ENCODE assay signal across 9 cellular contexts in the genomic region with DNA sequence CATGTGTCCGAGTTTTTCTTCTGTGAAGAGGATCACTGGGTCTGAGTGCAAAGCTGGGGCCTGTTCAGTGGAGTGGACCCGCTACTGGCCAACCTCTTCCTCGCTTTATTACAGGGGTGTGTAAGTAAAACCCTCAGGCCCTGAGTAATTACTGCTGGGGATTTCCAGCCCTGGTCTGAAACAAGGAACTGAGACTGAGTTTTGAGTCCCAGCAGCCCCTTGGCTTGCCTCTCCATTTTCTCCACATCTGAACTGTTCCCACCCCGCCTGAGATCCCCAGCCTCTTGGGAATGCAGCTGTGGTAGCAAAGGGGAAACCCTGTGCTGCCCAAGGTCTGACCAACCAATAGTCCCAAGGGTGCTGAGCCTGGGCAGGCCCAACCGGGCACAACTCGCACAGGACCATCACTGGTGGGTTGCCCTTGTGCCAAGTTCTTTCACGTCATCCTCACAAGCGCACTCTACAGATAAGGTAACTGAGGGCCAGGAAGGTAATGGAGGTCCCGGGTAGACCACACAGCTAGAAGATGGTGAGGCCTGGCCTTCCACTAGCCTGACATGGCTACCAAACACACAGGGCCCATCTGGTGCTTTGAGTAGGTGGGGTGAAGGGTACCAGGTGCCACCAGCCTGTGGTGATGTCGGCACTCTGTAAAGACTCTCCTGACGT. TPM values are rescaled to one million over a fixed set of nuclear protein-coding genes. Genes with fewer than 3 reads are reported as not detected.
DNase-seq lines count a peak whose midpoint lies in the region; ATAC-seq and TF ChIP-seq lines count a peak whose summit lies in the region.
"Had no signal": no experiment of that assay in that cellular context is flagged by ENCODE, and none has a peak within 500 bp of the region (broad histone marks: within the 10 kb centered on the region; RNA-seq: fewer than 3 reads in every experiment).

No MANE protein-coding gene starts in this region.

- peaks cover 5 to 13% of the 10 kb centered on the region in 2 donors for H3K36me3 Mint-ChIP-seq in CD14-positive monocyte
- H3K36me3 Mint-ChIP-seq in activated naive CD8-positive, alpha-beta T cell treated with anti-CD3 and anti-CD28 coated beads, Interleukin-2, amount 50 U/mL, for 24 hours (ENCODE audit: low read depth) = peaks cover 3% of the 10 kb centered on the region

- H3K27ac Mint-ChIP-seq in CD14-positive monocyte = peak overlapping the region; percentile 96 to 98 (median 97)
- H3K27ac Mint-ChIP-seq in activated naive CD8-positive, alpha-beta T cell treated with anti-CD3 and anti-CD28 coated beads, Interleukin-2, amount 50 U/mL, for 24 hours = peak overlapping the region; percentile 85

- H3K36me3 ChIP-seq in neural cell (ENCODE audit: insufficient read depth, low read length) = no peaks in the 10 kb centered on the region

- no peak for TF ChIP-seq CTCF in CD14-positive monocyte (IDR thresholded peaks at IDR 0.05)
- TF ChIP-seq CTCF in neural cell (IDR thresholded peaks at IDR 0.05; ENCODE audit: poor library complexity, severe bottlenecking) = no peak

- peak; percentile 76 for TF ChIP-seq POLR2A in GM19099 (IDR thresholded peaks at IDR 0.05; ENCODE audit: extremely low read depth, insufficient read length, low read depth)

- H3K9me3 ChIP-seq in neural cell (ENCODE audit: low read length) = no peaks in the 10 kb centered on the region

- H3K27ac ChIP-seq in neural cell (ENCODE audit: low read length) = peak overlapping the region; percentile 91

- H3F3A ChIP-seq in neural cell (ENCODE audit: insufficient read depth, low read length, poor library complexity, severe bottlenecking) = peaks cover 7% of the 10 kb centered on the region

- H3K4me3 ChIP-seq in Jurkat, Clone E6-1 (ENCODE audit: low read length) = peak overlapping the region; percentile 48
- H3K4me3 ChIP-seq in neural cell (ENCODE audit: low read length) = no peak overlapping the region

- intact Hi-C loops in CD14-positive monocyte (cut with micrococcal nuclease) = loop anchor here in 1 of 2 donors (2.0 to 10.0 kb wide), 4 partner anchors 13 to 141 kb away; a partner anchor contains a TSS

- no peak overlapping the region for H2AFZ ChIP-seq in neural cell (ENCODE audit: low read depth, low read length)

- no peaks in the 10 kb centered on the region for H3K9me3 Mint-ChIP-seq in CD14-positive monocyte
- H3K9me3 Mint-ChIP-seq in activated naive CD8-positive, alpha-beta T cell treated with anti-CD3 and anti-CD28 coated beads, Interleukin-2, amount 50 U/mL, for 24 hours = no peaks in the 10 kb centered on the region

- no peak for TF ChIP-seq EP300 in neural cell (conservative IDR thresholded peaks at IDR 0.05; ENCODE audit: poor library complexity, severe bottlenecking)

- no peaks in the 10 kb centered on the region for H3K9me2 ChIP-seq in neural cell (ENCODE audit: insufficient read depth, low read length)

- H3K27me3 ChIP-seq in neural cell (ENCODE audit: insufficient read depth, low read depth, low read length) = no peaks in the 10 kb centered on the region

- H3K4me2 ChIP-seq in neural cell (ENCODE audit: low read length) = no peak overlapping the region

- peaks cover 77% of the 10 kb centered on the region for H3K4me1 Mint-ChIP-seq in CD14-positive monocyte
- peaks cover 86% of the 10 kb centered on the region for H3K4me1 Mint-ChIP-seq in activated naive CD8-positive, alpha-beta T cell treated with anti-CD3 and anti-CD28 coated beads, Interleukin-2, amount 50 U/mL, for 24 hours

- H3K9ac ChIP-seq in neural cell (ENCODE audit: low read length) = no peak overlapping the region

- peaks cover 16% of the 10 kb centered on the region for H3K79me2 ChIP-seq in neural cell (replicated peaks; ENCODE audit: insufficient read depth, low read length)

- H4K20me1 ChIP-seq in neural cell (ENCODE audit: insufficient read depth) = no peaks in the 10 kb centered on the region

- ATAC-seq in activated naive CD8-positive, alpha-beta T cell treated with anti-CD3 and anti-CD28 coated beads, Interleukin-2, amount 50 U/mL, for 24 hours = peak; percentile 17
- ATAC-seq in GM21576 (IDR thresholded peaks at IDR 0.05; ENCODE audit: unreplicated experiment) = no peak
- ATAC-seq: HCT116 had no signal

- DNase-seq in CD14-positive monocyte (ENCODE audit: low spot score) (peak; percentile 77), cerebellar nuclear complex (lab: John Stamatoyannopoulos, UW) (no peak), NCI-H128 (lab: John Stamatoyannopoulos, UW; ENCODE audit: unreplicated experiment) (no peak)
- DNase-seq in Jurkat, Clone E6-1 (ENCODE audit: low read depth, low spot score) = no peak
- peak; percentile 53 for DNase-seq in activated naive CD8-positive, alpha-beta T cell treated with anti-CD3 and anti-CD28 coated beads, Interleukin-2, amount 50 U/mL, for 24 hours

- no peak for TF ChIP-seq RAD21 in neural cell (conservative IDR thresholded peaks at IDR 0.05)

- H3K27me3 Mint-ChIP-seq in CD14-positive monocyte (ENCODE audit: low read depth in 3 of 3) = peaks cover 0 to 3% (median 2%) of the 10 kb centered on the region in 3 donors
- no peaks in the 10 kb centered on the region for H3K27me3 Mint-ChIP-seq in activated naive CD8-positive, alpha-beta T cell treated with anti-CD3 and anti-CD28 coated beads, Interleukin-2, amount 50 U/mL, for 24 hours

- H3K4me3 Mint-ChIP-seq in CD14-positive monocyte = peak overlapping the region; percentile 83 to 93
- peak overlapping the region; percentile 88 for H3K4me3 Mint-ChIP-seq in activated naive CD8-positive, alpha-beta T cell treated with anti-CD3 and anti-CD28 coated beads, Interleukin-2, amount 50 U/mL, for 24 hours

TF ChIP-seq in neural cell, 6 proteins besides CTCF, POLR2A, EP300 and RAD21:
- TF ChIP-seq TAF1 (IDR thresholded peaks at IDR 0.05; ENCODE audit: low read depth) (no peak), SMC3 (conservative IDR thresholded peaks at IDR 0.05; ENCODE audit: poor library complexity) (no peak), POLR2AphosphoS5 (IDR thresholded peaks at IDR 0.05) (no peak), EZH2 (IDR thresholded peaks at IDR 0.05; ENCODE audit: borderline replicate concordance, insufficient read depth, low read length, poor library complexity, severe bottlenecking) (no peak), MXI1 (conservative IDR thresholded peaks at IDR 0.05; ENCODE audit: poor library complexity, severe bottlenecking) (no peak)
- TF ChIP-seq, protein P1, sequence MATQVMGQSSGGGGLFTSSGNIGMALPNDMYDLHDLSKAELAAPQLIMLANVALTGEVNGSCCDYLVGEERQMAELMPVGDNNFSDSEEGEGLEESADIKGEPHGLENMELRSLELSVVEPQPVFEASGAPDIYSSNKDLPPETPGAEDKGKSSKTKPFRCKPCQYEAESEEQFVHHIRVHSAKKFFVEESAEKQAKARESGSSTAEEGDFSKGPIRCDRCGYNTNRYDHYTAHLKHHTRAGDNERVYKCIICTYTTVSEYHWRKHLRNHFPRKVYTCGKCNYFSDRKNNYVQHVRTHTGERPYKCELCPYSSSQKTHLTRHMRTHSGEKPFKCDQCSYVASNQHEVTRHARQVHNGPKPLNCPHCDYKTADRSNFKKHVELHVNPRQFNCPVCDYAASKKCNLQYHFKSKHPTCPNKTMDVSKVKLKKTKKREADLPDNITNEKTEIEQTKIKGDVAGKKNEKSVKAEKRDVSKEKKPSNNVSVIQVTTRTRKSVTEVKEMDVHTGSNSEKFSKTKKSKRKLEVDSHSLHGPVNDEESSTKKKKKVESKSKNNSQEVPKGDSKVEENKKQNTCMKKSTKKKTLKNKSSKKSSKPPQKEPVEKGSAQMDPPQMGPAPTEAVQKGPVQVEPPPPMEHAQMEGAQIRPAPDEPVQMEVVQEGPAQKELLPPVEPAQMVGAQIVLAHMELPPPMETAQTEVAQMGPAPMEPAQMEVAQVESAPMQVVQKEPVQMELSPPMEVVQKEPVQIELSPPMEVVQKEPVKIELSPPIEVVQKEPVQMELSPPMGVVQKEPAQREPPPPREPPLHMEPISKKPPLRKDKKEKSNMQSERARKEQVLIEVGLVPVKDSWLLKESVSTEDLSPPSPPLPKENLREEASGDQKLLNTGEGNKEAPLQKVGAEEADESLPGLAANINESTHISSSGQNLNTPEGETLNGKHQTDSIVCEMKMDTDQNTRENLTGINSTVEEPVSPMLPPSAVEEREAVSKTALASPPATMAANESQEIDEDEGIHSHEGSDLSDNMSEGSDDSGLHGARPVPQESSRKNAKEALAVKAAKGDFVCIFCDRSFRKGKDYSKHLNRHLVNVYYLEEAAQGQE (IDR thresholded peaks at IDR 0.05; ENCODE audit: borderline replicate concordance) = no peak

RNA-seq across cellular contexts. Expression of a gene that starts 13.7 kb away (rescaled TPM):
- polyA plus RNA-seq in CD14-positive monocyte = 10 to 100 TPM; 12.1 to 13.5 TPM
- 34.3 TPM for polyA plus RNA-seq in Jurkat, Clone E6-1 (2012; ENCODE audit: insufficient read depth, insufficient read length)
- 16.6 and 23.9 TPM in 2 replicates for polyA plus RNA-seq in neural cell
- polyA minus RNA-seq in neural cell = 27.2 and 38.7 TPM in 2 replicates

RNA-seq across cellular contexts. Expression of a gene that starts 42.1 kb away (rescaled TPM):
- 1 to 10 TPM; 1.1 to 2.1 TPM for polyA plus RNA-seq in CD14-positive monocyte
- 10.5 TPM for polyA plus RNA-seq in Jurkat, Clone E6-1 (2012; ENCODE audit: insufficient read depth, insufficient read length)
- polyA plus RNA-seq in neural cell = 3.8 and 4.2 TPM in 2 replicates
- 6.6 and 8.2 TPM in 2 replicates for polyA minus RNA-seq in neural cell

RNA-seq across cellular contexts. Expression of a gene that starts 43.7 kb away (rescaled TPM):
- polyA plus RNA-seq in CD14-positive monocyte (1 to 10 TPM; 3.2 to 5.3 TPM), neural cell (5.4 and 8.6 TPM in 2 replicates)
- 52.4 TPM for polyA plus RNA-seq in Jurkat, Clone E6-1 (2012; ENCODE audit: insufficient read depth, insufficient read length)
- 12.7 and 15.8 TPM in 2 replicates for polyA minus RNA-seq in neural cell

Comparison
In these comparisons a context has a peak if more than half of its experiments do, and no peak if none do; other contexts are left out.
1. DNase-seq: peak in CD14-positive monocyte (single experiment) and activated naive CD8-positive, alpha-beta T cell treated with anti-CD3 and anti-CD28 coated beads, Interleukin-2, amount 50 U/mL, for 24 hours (single experiment); none in Jurkat, Clone E6-1 (single experiment), cerebellar nuclear complex (0 of 2) and NCI-H128 (single experiment).